Comparison of ENCODE assay signal across 5 cellular contexts in genomic region chr21:10442018-10442417, GRCh38.
DNase-seq lines count a peak whose midpoint lies in the region; ATAC-seq and TF ChIP-seq lines count a peak whose summit lies in the region.
"Not testable (repeated sequence)": the region's sequence is repeated elsewhere in the genome, so short reads cannot be mapped to it uniquely, and the experiment has no call there.

No MANE protein-coding gene starts in this region.

- H3K27ac Mint-ChIP-seq in endodermal cell: not testable (repeated sequence)

- TF ChIP-seq CTCF in endodermal cell (conservative IDR thresholded peaks at IDR 0.05); upper lobe of right lung (IDR thresholded peaks at IDR 0.05): not testable (repeated sequence)

- not testable (repeated sequence) for H3K9ac ChIP-seq in HUES48 (ENCODE audit: low read depth, low read length); endodermal cell (ENCODE audit: extremely low read depth, low read length, poor library complexity, severe bottlenecking); iPS-20b (ENCODE audit: low read depth, low read length)

- H3K36me3 Mint-ChIP-seq in endodermal cell (ENCODE audit: low read depth): not testable (repeated sequence)

- H3K27ac ChIP-seq in HUES48 (ENCODE audit: low read depth, low read length); endodermal cell (ENCODE audit: low read depth, low read length); iPS-20b (ENCODE audit: low read length); upper lobe of right lung: not testable (repeated sequence)

- ATAC-seq in esophagus mucosa (peak; percentile 13), upper lobe of right lung (peak; percentile 4)

- DNase-seq in endodermal cell, upper lobe of right lung: not testable (repeated sequence)

- not testable (repeated sequence) for H3K4me3 Mint-ChIP-seq in endodermal cell

- intact Hi-C loops in upper lobe of right lung (cut with DNase I): not testable (repeated sequence)

- not testable (repeated sequence) for H3K27me3 ChIP-seq in HUES48 (ENCODE audit: control insufficient read depth, insufficient read depth, low read length); endodermal cell (ENCODE audit: control insufficient read depth, insufficient read depth, low read length, poor library complexity, severe bottlenecking); iPS-20b (ENCODE audit: insufficient read depth, low read length); upper lobe of right lung

- H3K4me3 ChIP-seq in HUES48 (ENCODE audit: low read depth, low read length): peak overlapping the region; percentile 32; the same call in 1 of the 2 replicates
- peak overlapping the region; percentile 14 for H3K4me3 ChIP-seq in endodermal cell (ENCODE audit: low read length)
- H3K4me3 ChIP-seq in iPS-20b (ENCODE audit: low read length): 0 out of 2 replicates have a peak overlapping the region, but pooled peaks have one; percentile 13
- H3K4me3 ChIP-seq in upper lobe of right lung: not testable (repeated sequence)

- H3K9me3 ChIP-seq in HUES48 (ENCODE audit: control insufficient read depth, insufficient read depth, low read length) (peaks cover 79% of the 10 kb centered on the region), endodermal cell (ENCODE audit: control insufficient read depth, low read length) (peaks cover 84% of the 10 kb centered on the region), iPS-20b (ENCODE audit: insufficient read depth, low read depth, low read length) (peaks cover 86% of the 10 kb centered on the region), upper lobe of right lung (peaks cover 12% of the 10 kb centered on the region)

- H3K4me1 ChIP-seq in HUES48 (ENCODE audit: control insufficient read depth, insufficient read depth, low read length); endodermal cell (ENCODE audit: control insufficient read depth, insufficient read depth, low read length); iPS-20b (ENCODE audit: insufficient read depth, low read length); upper lobe of right lung: not testable (repeated sequence)

- H3K36me3 ChIP-seq in HUES48 (ENCODE audit: control insufficient read depth, insufficient read depth, low read length); endodermal cell (ENCODE audit: control insufficient read depth, insufficient read depth, low read length); iPS-20b (ENCODE audit: insufficient read depth, low read depth, low read length); upper lobe of right lung: not testable (repeated sequence)

- 61 to 68% methylated on average over 6 of the region's 6 CpGs for WGBS in endodermal cell (ENCODE audit: insufficient coverage in 1 of 2, insufficient read length in 1 of 2), 2 experiments

- H3K9me3 Mint-ChIP-seq in endodermal cell: peaks cover 14% of the 10 kb centered on the region

- not testable (repeated sequence) for H3K27me3 Mint-ChIP-seq in endodermal cell (ENCODE audit: insufficient read depth)

- H3K4me1 Mint-ChIP-seq in endodermal cell: not testable (repeated sequence)
